20 cellular contexts compared by ENCODE assay signal in genomic region chr6:134758616-134759015, GRCh38.
"Had no signal": no experiment of that assay in that cellular context is flagged by ENCODE, and none has a peak within 500 bp of the region (broad histone marks: within the 10 kb centered on the region; RNA-seq: fewer than 3 reads in every experiment).

No MANE protein-coding gene starts in this region.

- H3K4me3 Mint-ChIP-seq: naive thymus-derived CD4-positive, alpha-beta T cell; nephron; neural progenitor cell; stimulated activated naive CD8-positive, alpha-beta T cell treated with anti-CD3 and anti-CD28 coated beads, Interleukin-15, amount 100 ng/mL, for 72 hours had no signal

- FAIRE-seq: kidney had no signal

- H3K4me1 ChIP-seq: gastrocnemius medialis, left lung, neural progenitor cell, right lobe of liver, vagina had no signal

- ATAC-seq: gastrocnemius medialis; naive thymus-derived CD4-positive, alpha-beta T cell; stimulated activated naive CD8-positive, alpha-beta T cell treated with anti-CD3 and anti-CD28 coated beads, Interleukin-15, amount 100 ng/mL, for 72 hours had no signal

- H3K4me3 ChIP-seq: dorsolateral prefrontal cortex, gastrocnemius medialis, left lung, neural progenitor cell, right lobe of liver, smooth muscle cell, suprapubic skin, vagina had no signal

- H3K9me3 Mint-ChIP-seq: nephron; neural progenitor cell; stimulated activated naive CD8-positive, alpha-beta T cell treated with anti-CD3 and anti-CD28 coated beads, Interleukin-15, amount 100 ng/mL, for 72 hours had no signal

- H3K27me3 ChIP-seq: dorsolateral prefrontal cortex, gastrocnemius medialis, left lung, neural progenitor cell, right lobe of liver, suprapubic skin, vagina had no signal

- DNase-seq: dorsolateral prefrontal cortex; effector CD4-positive, alpha-beta T cell; gastrocnemius medialis; head of caudate nucleus; kidney; left lung; midbrain; naive thymus-derived CD4-positive, alpha-beta T cell; right lobe of liver; stimulated activated CD4-positive, alpha-beta T cell treated with anti-CD3 and anti-CD28 coated beads, Interleukin-12 subunit alpha, Interleukin-12 subunit beta, amount 100 ng/mL, for 4 hours; stimulated activated CD4-positive, alpha-beta T cell treated with anti-CD3 and anti-CD28 coated beads, Interleukin-1b, Interleukin-23, amount 100 ng/mL, for 48 hours; stimulated activated CD4-positive, alpha-beta T cell treated with anti-CD3 and anti-CD28 coated beads, Interleukin-4, amount 100 ng/mL, for 1 hour; stimulated activated CD8-positive, alpha-beta memory T cell treated with anti-CD3 and anti-CD28 coated beads, Interleukin-4, amount 100 ng/mL, for 48 hours; stimulated activated naive CD4-positive, alpha-beta T cell; stimulated activated naive CD8-positive, alpha-beta T cell treated with anti-CD3 and anti-CD28 coated beads, Interleukin-15, amount 100 ng/mL, for 72 hours had no signal

- H3K36me3 Mint-ChIP-seq: neural progenitor cell had no signal

- H2AFZ ChIP-seq: neural progenitor cell had no signal

- H3K4me2 ChIP-seq: neural progenitor cell, smooth muscle cell had no signal

- H3K27ac Mint-ChIP-seq: naive thymus-derived CD4-positive, alpha-beta T cell; neural progenitor cell; stimulated activated naive CD8-positive, alpha-beta T cell treated with anti-CD3 and anti-CD28 coated beads, Interleukin-15, amount 100 ng/mL, for 72 hours had no signal

- H3K4me1 Mint-ChIP-seq: naive thymus-derived CD4-positive, alpha-beta T cell; nephron; neural progenitor cell; stimulated activated naive CD8-positive, alpha-beta T cell treated with anti-CD3 and anti-CD28 coated beads, Interleukin-15, amount 100 ng/mL, for 72 hours had no signal

- H3K9me3 ChIP-seq: gastrocnemius medialis, left lung, right lobe of liver, suprapubic skin, vagina had no signal

- H3K36me3 ChIP-seq: gastrocnemius medialis, left lung, neural progenitor cell, right lobe of liver, suprapubic skin, vagina had no signal

- H3K27ac ChIP-seq: dorsolateral prefrontal cortex, gastrocnemius medialis, left lung, neural progenitor cell, right lobe of liver, suprapubic skin, vagina had no signal
